ENCODE assay signal across 8 cellular contexts in genomic region chr16:46883690-46884512, GRCh38. TPM values are rescaled to one million over a fixed set of nuclear protein-coding genes. Genes with fewer than 3 reads are reported as not detected.
A peak's percentile ranks its signal among the peaks of the same experiment; 100 is the strongest.
DNase-seq lines count a peak whose midpoint lies in the region; ATAC-seq and TF ChIP-seq lines count a peak whose summit lies in the region.

Gene GPT2, plus strand, starts transcription at chr16:46884362. Its CDS starts 354 bp downstream, at chr16:46884716.

- peak; percentile 99 for ATAC-seq in HG02610 (IDR thresholded peaks at IDR 0.05; ENCODE audit: unreplicated experiment)
- ATAC-seq in Right ventricle myocardium inferior, result peak; percentile 99

- intact Hi-C loops in Right ventricle myocardium inferior (cut with DNase I) (no loop called here), ovary (cut with DNase I) (no loop called here)

- no peaks in the 10 kb centered on the region for H3K36me3 ChIP-seq in ovary
- H3K36me3 ChIP-seq in thymus (ENCODE audit: control insufficient read depth, insufficient read depth), result no peaks in the 10 kb centered on the region

- H3K4me3 ChIP-seq in GM12864 (ENCODE audit: low read depth, low read length) (peak within 1 kb of the TSS; percentile 85), ovary (peak within 1 kb of the TSS; percentile 64), thymus (ENCODE audit: low read length) (peak within 1 kb of the TSS; percentile 53)

- no peak for TF ChIP-seq POLR2A in ovary (IDR thresholded peaks at IDR 0.05)

- 0 to 1% (median 1%) methylated on average over 63 to 75 of the region's 75 CpGs for WGBS in ovary, 3 donors
- WGBS in thymus, result under 1% methylated on average over 75 of the region's 75 CpGs

- DNase-seq in GM12864 (ENCODE audit: low read depth) (peak; percentile 73), NCI-H1092 treated with DMSO at 0.1 percent for 48 hours (lab: John Stamatoyannopoulos, UW) (peak; percentile 94), SKM-1 treated with dmso at 0.1 percent for 144 hours (lab: John Stamatoyannopoulos, UW; ENCODE audit: unreplicated experiment) (peak; percentile 89), Right ventricle myocardium inferior (ENCODE audit: missing footprints) (peak; percentile 99), ovary (peak; percentile 88 to 95 (median 93))
- peak; percentile 52 for DNase-seq in activated naive CD8-positive, alpha-beta T cell treated with anti-CD3 and anti-CD28 coated beads, Interleukin-2, amount 50 U/mL, for 16 hours (ENCODE audit: low read depth, low spot score)

- H3K9me3 ChIP-seq in ovary (no peaks in the 10 kb centered on the region), thymus (ENCODE audit: control insufficient read depth) (no peaks in the 10 kb centered on the region)

- no peak within 1 kb of the TSS for H3K27ac ChIP-seq in ovary
- H3K27ac ChIP-seq in thymus (ENCODE audit: low read depth), result no peak within 1 kb of the TSS

- TF ChIP-seq CTCF in GM12864 (IDR thresholded peaks at IDR 0.05; ENCODE audit: low read depth, low read length, missing control alignments) (peak; percentile 0), ovary (IDR thresholded peaks at IDR 0.05) (peak in 1 of 3 donors; percentile 49)

- H3K4me1 ChIP-seq in ovary (ENCODE audit: insufficient read depth) (no peaks in the 10 kb centered on the region), thymus (ENCODE audit: control insufficient read depth, insufficient read depth, low read length) (no peaks in the 10 kb centered on the region)

- H3K27me3 ChIP-seq in ovary (no peaks in the 10 kb centered on the region), thymus (ENCODE audit: control insufficient read depth, insufficient read depth) (peaks cover 28% of the 10 kb centered on the region)

- TF ChIP-seq EP300 in ovary (IDR thresholded peaks at IDR 0.05), result no peak

RNA-seq across cellular contexts. Expression of gene GPT2, which starts in this region (rescaled TPM):
- 21.9 TPM for total RNA-seq in Right ventricle myocardium inferior
- 10 to 100 TPM in 3 of 7 donors, 1 to 10 TPM in 4; 2.2 to 30.7 (median 4.9) TPM for total RNA-seq in ovary
- polyA plus RNA-seq in ovary, result 1 to 10 TPM; 3.6 to 6.6 TPM
- 20.4 TPM for polyA plus RNA-seq in thymus
